Comparison of ENCODE assay signal across 21 cellular contexts in genomic region chr12:119783787-119784186, GRCh38.
"Had no signal": no experiment of that assay in that cellular context is flagged by ENCODE, and none has a peak within 500 bp of the region (broad histone marks: within the 10 kb centered on the region; RNA-seq: fewer than 3 reads in every experiment).

No MANE protein-coding gene starts in this region.

- FAIRE-seq: astrocyte, kidney had no signal

- H3K27me3 Mint-ChIP-seq: activated CD4-positive, alpha-beta T cell treated with anti-CD3 and anti-CD28 coated beads, Interleukin-2, amount 10 ng/mL, durations not matched to agents 24 days and 14 days had no signal

- H3K4me3 Mint-ChIP-seq: activated CD4-positive, alpha-beta T cell treated with anti-CD3 and anti-CD28 coated beads, Interleukin-2, amount 10 ng/mL, durations not matched to agents 24 days and 14 days; activated T-helper 1 cell treated with anti-CD3 and anti-CD28 coated beads, Interleukin-12 subunit alpha, Interleukin-12 subunit beta, Interleukin-2, Interleukin-4 antibody, amounts not matched to agents 30 ng/mL and 10 ng/mL and 1 ng/mL, durations not matched to agents 14 hours and 24 hours and 36 hours; nephron had no signal

- H3K4me3 ChIP-seq: adrenal gland, breast epithelium, gastroesophageal sphincter, heart left ventricle, left lung, right lobe of liver, suprapubic skin, vagina had no signal

- H3K4me1 ChIP-seq: breast epithelium, heart left ventricle, left lung, parathyroid adenoma, right lobe of liver, vagina had no signal

- H3K36me3 ChIP-seq: adrenal gland, breast epithelium, gastroesophageal sphincter, right lobe of liver, vagina had no signal

- H3K27ac Mint-ChIP-seq: activated CD4-positive, alpha-beta T cell treated with anti-CD3 and anti-CD28 coated beads, Interleukin-2, amount 10 ng/mL, durations not matched to agents 24 days and 14 days had no signal

- H3K9ac ChIP-seq: parathyroid adenoma had no signal

- H3K27me3 ChIP-seq: adrenal gland, breast epithelium, gastroesophageal sphincter, heart left ventricle, left lung, right lobe of liver, suprapubic skin, vagina had no signal

- H3K27ac ChIP-seq: adrenal gland, breast epithelium, gastroesophageal sphincter, heart left ventricle, left lung, parathyroid adenoma, right lobe of liver, suprapubic skin, vagina had no signal

- DNase-seq: activated CD4-positive, alpha-beta T cell treated with anti-CD3 and anti-CD28 coated beads, Interleukin-2, amount 10 ng/mL, durations not matched to agents 24 days and 14 days; activated naive CD4-positive, alpha-beta T cell; adrenal gland; cortex of kidney; heart left ventricle; kidney; left lung; midbrain; right lobe of liver; stimulated activated CD4-positive, alpha-beta T cell treated with anti-CD3 and anti-CD28 coated beads, Interleukin-4, amount 100 ng/mL, for 24 hours; stimulated activated naive CD4-positive, alpha-beta T cell; SW 1271; trophoblast cell had no signal

- H3K9me3 Mint-ChIP-seq: activated CD4-positive, alpha-beta T cell treated with anti-CD3 and anti-CD28 coated beads, Interleukin-2, amount 10 ng/mL, durations not matched to agents 24 days and 14 days; activated T-helper 1 cell treated with anti-CD3 and anti-CD28 coated beads, Interleukin-12 subunit alpha, Interleukin-12 subunit beta, Interleukin-2, Interleukin-4 antibody, amounts not matched to agents 30 ng/mL and 10 ng/mL and 1 ng/mL, durations not matched to agents 14 hours and 24 hours and 36 hours; nephron had no signal

- ATAC-seq: gastroesophageal sphincter, heart left ventricle, left lung, right lobe of liver had no signal

- H3K9me3 ChIP-seq: adrenal gland, breast epithelium, gastroesophageal sphincter, left lung, right lobe of liver, suprapubic skin, vagina had no signal

- H3K79me2 ChIP-seq: parathyroid adenoma had no signal
